Comparison of ENCODE assay signal across 26 cellular contexts in genomic region chr4:132901224-132901623, GRCh38.
"Had no signal": no experiment of that assay in that cellular context is flagged by ENCODE, and none has a peak within 500 bp of the region (broad histone marks: within the 10 kb centered on the region; RNA-seq: fewer than 3 reads in every experiment).

No MANE protein-coding gene starts in this region.

- H3K4me3 ChIP-seq: stomach, suprapubic skin, testis, thoracic aorta, thyroid gland, tibial nerve, transverse colon, upper lobe of left lung, upper lobe of right lung, uterus, vagina had no signal

- H3K27me3 ChIP-seq: stomach, suprapubic skin, testis, thyroid gland, tibial nerve, transverse colon, upper lobe of left lung, upper lobe of right lung, uterus, vagina had no signal

- FAIRE-seq: urothelium cell line had no signal

- DNase-seq: stimulated activated CD4-positive, alpha-beta T cell treated with anti-CD3 and anti-CD28 coated beads, Interleukin-2, amount 100 ng/mL, for 48 hours; stimulated activated CD4-positive, alpha-beta T cell treated with anti-CD3 and anti-CD28 coated beads, Interleukin-4, amount 100 ng/mL, for 1 hour; stimulated activated CD4-positive, alpha-beta T cell treated with anti-CD3 and anti-CD28 coated beads, Interleukin-4, amount 100 ng/mL, for 24 hours; stimulated activated CD4-positive, alpha-beta T cell treated with anti-CD3 and anti-CD28 coated beads, Interleukin-4, amount 100 ng/mL, for 4 hours; stimulated activated CD8-positive, alpha-beta memory T cell treated with anti-CD3 and anti-CD28 coated beads, Interleukin-4, amount 100 ng/mL, for 48 hours; stimulated activated naive B cell treated with anti-CD40 and anti-IgM and Interleukin-4, amounts not matched to agents 10 μg/mL and 1 μg/mL and 100 μg/mL, for 72 hours; stimulated activated naive CD4-positive, alpha-beta T cell; stimulated activated naive CD4-positive, alpha-beta T cell treated with Interleukin-2 at 50 U/mL for 16 hours; stimulated activated naive CD8-positive, alpha-beta T cell treated with anti-CD3 and anti-CD28 coated beads, Interleukin-15, amount 100 ng/mL, for 72 hours; stimulated activated naive CD8-positive, alpha-beta T cell treated with anti-CD3 and anti-CD28 coated beads, Interleukin-15, Interleukin-2, amounts not matched to agents 100 U/mL and 50 U/mL, for 24 hours; stomach; substantia nigra; testis; thyroid gland; transverse colon; trophoblast cell; upper lobe of left lung; upper lobe of right lung; uterus had no signal

- H3K36me3 ChIP-seq: stomach, suprapubic skin, thoracic aorta, thyroid gland, tibial nerve, transverse colon, upper lobe of left lung, upper lobe of right lung, uterus, vagina had no signal

- H3K27ac ChIP-seq: stomach, suprapubic skin, testis, thoracic aorta, thyroid gland, tibial nerve, transverse colon, upper lobe of left lung, upper lobe of right lung, uterus, vagina had no signal

- ATAC-seq: stimulated activated effector memory CD8-positive, alpha-beta T cell treated with anti-CD3 and anti-CD28 coated beads, Interleukin-12 subunit alpha, Interleukin-12 subunit beta, amount 100 ng/mL, for 72 hours; stimulated activated memory B cell treated with anti-CD40 and anti-IgM and Interleukin-4, amounts not matched to agents 10 μg/mL and 1 μg/mL and 100 μg/mL, for 72 hours; stimulated activated naive B cell treated with anti-CD40 and anti-IgM and Interleukin-4, amounts not matched to agents 10 μg/mL and 1 μg/mL and 100 μg/mL, for 72 hours; stimulated activated naive CD8-positive, alpha-beta T cell treated with anti-CD3 and anti-CD28 coated beads, Interleukin-15, amount 100 ng/mL, for 72 hours; stimulated activated naive CD8-positive, alpha-beta T cell treated with anti-CD3 and anti-CD28 coated beads, Interleukin-15, Interleukin-2, amounts not matched to agents 100 U/mL and 50 U/mL, for 24 hours; upper lobe of right lung had no signal

- H3K9me3 ChIP-seq: suprapubic skin, testis, thoracic aorta, thyroid gland, tibial nerve, transverse colon, upper lobe of left lung, upper lobe of right lung, uterus, vagina had no signal

- H3K4me1 ChIP-seq: stomach, suprapubic skin, testis, thyroid gland, tibial nerve, transverse colon, upper lobe of left lung, upper lobe of right lung, uterus, vagina had no signal
